ENCODE assay signal across 11 cellular contexts in genomic region chr12:95959107-95959506, GRCh38. TPM values are rescaled to one million over a fixed set of nuclear protein-coding genes. Genes with fewer than 3 reads are reported as not detected.
A peak's percentile ranks its signal among the peaks of the same experiment; 100 is the strongest.
DNase-seq lines count a peak whose midpoint lies in the region; ATAC-seq and TF ChIP-seq lines count a peak whose summit lies in the region.
"Had no signal": no experiment of that assay in that cellular context is flagged by ENCODE, and none has a peak within 500 bp of the region (broad histone marks: within the 10 kb centered on the region; RNA-seq: fewer than 3 reads in every experiment).

No MANE protein-coding gene starts in this region.

- peak; percentile 52 for TF ChIP-seq CTCF in epithelial cell of proximal tubule (conservative IDR thresholded peaks at IDR 0.05; ENCODE audit: low read depth, low read length)

- no peaks in the 10 kb centered on the region for H3K9me3 Mint-ChIP-seq in activated T-cell treated with anti-CD3 and anti-CD28 coated beads, Interleukin-2, amount 50 U/mL, for 72 hours
- H3K9me3 Mint-ChIP-seq: activated T-helper 17 cell treated with anti-CD3 and anti-CD28 coated beads, Interleukin-2, amount 50 U/mL, for 72 hours had no signal

- no peaks in the 10 kb centered on the region for H3K36me3 Mint-ChIP-seq in activated T-cell treated with anti-CD3 and anti-CD28 coated beads, Interleukin-2, amount 50 U/mL, for 72 hours (ENCODE audit: insufficient read depth in 2 of 2)

- H3K4me3 ChIP-seq in epithelial cell of proximal tubule (ENCODE audit: low read depth, low read length), result no peak overlapping the region

- no peak overlapping the region for H3K27ac Mint-ChIP-seq in activated T-cell treated with anti-CD3 and anti-CD28 coated beads, Interleukin-2, amount 50 U/mL, for 72 hours
- H3K27ac Mint-ChIP-seq: activated T-helper 17 cell treated with anti-CD3 and anti-CD28 coated beads, Interleukin-2, amount 50 U/mL, for 72 hours had no signal

- peak; percentile 28 for DNase-seq in AG20443 (ENCODE audit: low spot score)
- peak; percentile 3 for DNase-seq in NCI-H526 treated with DMSO at 0.1 percent for 48 hours (lab: John Stamatoyannopoulos, UW)
- DNase-seq in epithelial cell of proximal tubule (ENCODE audit: low read depth), result no peak
- no peak for DNase-seq in activated T-cell treated with anti-CD3 and anti-CD28 coated beads, Interleukin-2, amount 50 U/mL, for 72 hours
- no peak for DNase-seq in inferior parietal cortex (ENCODE audit: extremely low spot score)
- no peak for DNase-seq in HK-2 (ENCODE audit: unreplicated experiment)
- DNase-seq: SHP77 treated with DMSO at 0.1 percent for 48 hours had no signal

- no peak overlapping the region for H3K4me3 Mint-ChIP-seq in activated T-cell treated with anti-CD3 and anti-CD28 coated beads, Interleukin-2, amount 50 U/mL, for 72 hours
- H3K4me3 Mint-ChIP-seq: activated T-helper 17 cell treated with anti-CD3 and anti-CD28 coated beads, Interleukin-2, amount 50 U/mL, for 72 hours had no signal

- H3K27me3 Mint-ChIP-seq in activated T-cell treated with anti-CD3 and anti-CD28 coated beads, Interleukin-2, amount 50 U/mL, for 72 hours (ENCODE audit: low read depth), result no peaks in the 10 kb centered on the region
- H3K27me3 Mint-ChIP-seq: activated T-helper 17 cell treated with anti-CD3 and anti-CD28 coated beads, Interleukin-2, amount 50 U/mL, for 72 hours had no signal

- ATAC-seq in GM19351 (IDR thresholded peaks at IDR 0.05; ENCODE audit: unreplicated experiment) (peak; percentile 61), HG02571 (IDR thresholded peaks at IDR 0.05; ENCODE audit: unreplicated experiment) (no peak)
- ATAC-seq in activated T-cell treated with anti-CD3 and anti-CD28 coated beads, Interleukin-2, amount 50 U/mL, for 72 hours (replicated peaks in 1 of 2), result no peak
- ATAC-seq: activated T-helper 17 cell treated with anti-CD3 and anti-CD28 coated beads, Interleukin-2, amount 50 U/mL, for 72 hours had no signal

- H3K4me1 Mint-ChIP-seq in activated T-cell treated with anti-CD3 and anti-CD28 coated beads, Interleukin-2, amount 50 U/mL, for 72 hours (ENCODE audit: low read depth), result no peaks in the 10 kb centered on the region
- H3K4me1 Mint-ChIP-seq: activated T-helper 17 cell treated with anti-CD3 and anti-CD28 coated beads, Interleukin-2, amount 50 U/mL, for 72 hours had no signal

RNA-seq across cellular contexts. Expression of gene AMDHD1, which starts 16.0 kb away (rescaled TPM):
- 0.22 TPM in 1 of 2 replicates, not detected in the other for total RNA-seq in epithelial cell of proximal tubule
- total RNA-seq in activated T-cell treated with anti-CD3 and anti-CD28 coated beads, Interleukin-2, amount 50 U/mL, for 72 hours, result 1 to 10 TPM; 2.2 to 3.7 TPM
- total RNA-seq: fibroblast of villous mesenchyme had no signal

RNA-seq across cellular contexts. Expression of gene CCDC38, which starts 16.7 kb away (rescaled TPM):
- 0.06 TPM in 1 of 2 replicates, not detected in the other for total RNA-seq in epithelial cell of proximal tubule
- total RNA-seq in activated T-cell treated with anti-CD3 and anti-CD28 coated beads, Interleukin-2, amount 50 U/mL, for 72 hours, result under 1 TPM; 0.34 to 0.63 TPM
- total RNA-seq: fibroblast of villous mesenchyme had no signal

RNA-seq across cellular contexts. Expression of gene HAL, which starts 37.0 kb away (rescaled TPM):
- total RNA-seq in epithelial cell of proximal tubule, result 0.23 TPM in 1 of 2 replicates, not detected in the other
- total RNA-seq in activated T-cell treated with anti-CD3 and anti-CD28 coated beads, Interleukin-2, amount 50 U/mL, for 72 hours, result under 1 TPM; 0.51 to 0.96 TPM
- total RNA-seq: fibroblast of villous mesenchyme had no signal

Comparison
In these comparisons a context has a peak if more than half of its experiments do, and no peak if none do; other contexts are left out.
1. DNase-seq: peak in AG20443 (single experiment) and NCI-H526 treated with DMSO at 0.1 percent for 48 hours (single experiment); none in epithelial cell of proximal tubule (single experiment), activated T-cell treated with anti-CD3 and anti-CD28 coated beads, Interleukin-2, amount 50 U/mL, for 72 hours (0 of 2), inferior parietal cortex (single experiment) and HK-2 (single experiment).